ENCODE assay signal across 19 cellular contexts in the genomic region with DNA sequence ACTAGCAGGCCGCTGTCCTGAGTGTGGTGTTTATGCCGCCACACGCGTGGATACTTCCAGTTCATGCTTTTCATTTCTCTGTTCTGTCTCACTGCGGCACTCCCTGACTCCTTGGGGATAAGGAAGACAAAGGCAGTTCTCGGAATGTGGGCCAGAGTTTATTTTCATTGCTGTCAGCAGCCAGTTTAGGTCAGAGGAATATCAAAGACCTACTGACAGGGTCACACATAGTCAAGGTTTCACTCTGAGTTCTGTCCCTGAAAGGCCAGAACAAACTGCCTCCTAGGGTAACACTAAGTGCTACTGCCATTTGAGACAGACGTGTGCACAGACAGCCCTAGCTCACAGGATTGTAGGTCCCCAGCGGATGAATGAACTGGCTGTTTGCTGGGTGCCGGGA. TPM values are rescaled to one million over a fixed set of nuclear protein-coding genes. Genes with fewer than 3 reads are reported as not detected.
DNase-seq lines count a peak whose midpoint lies in the region; ATAC-seq and TF ChIP-seq lines count a peak whose summit lies in the region.
"Had no signal": no experiment of that assay in that cellular context is flagged by ENCODE, and none has a peak within 500 bp of the region (broad histone marks: within the 10 kb centered on the region; RNA-seq: fewer than 3 reads in every experiment).

No MANE protein-coding gene starts in this region.

- H3K27ac Mint-ChIP-seq in activated CD4-positive, alpha-beta T cell treated with anti-CD3 and anti-CD28 coated beads, Interleukin-2, amount 10 ng/mL, durations not matched to agents 7 days and 5 days, result peak overlapping the region; percentile 61
- H3K27ac Mint-ChIP-seq in neural crest cell (ENCODE audit: unreplicated experiment) (peak overlapping the region; percentile 64), immature natural killer cell (peak overlapping the region in 1 of 6 donors; percentile 52)
- H3K27ac Mint-ChIP-seq: activated naive CD8-positive, alpha-beta T cell treated with anti-CD3 and anti-CD28 coated beads, Interleukin-2, amount 50 U/mL, for 24 hours; natural killer cell had no signal

- no peak for DNase-seq in activated CD4-positive, alpha-beta T cell treated with anti-CD3 and anti-CD28 coated beads, Interleukin-2, amount 10 ng/mL, durations not matched to agents 7 days and 5 days
- no peak for DNase-seq in activated CD4-positive, alpha-beta T cell treated with anti-CD3 and anti-CD28 coated beads, Interleukin-2, amount 50 U/mL, for 4 hours
- DNase-seq in esophagus squamous epithelium (lab: John Stamatoyannopoulos, UW) (no peak), neural crest cell (ENCODE audit: low read depth, low spot score) (no peak), immature natural killer cell (no peak)
- DNase-seq in stimulated activated CD4-positive, alpha-beta T cell treated with anti-CD3 and anti-CD28 coated beads, Interleukin-2, amount 100 ng/mL, for 48 hours, result no peak
- DNase-seq: activated CD4-positive, alpha-beta T cell treated with anti-CD3 and anti-CD28 coated beads, Interleukin-2, amount 50 U/mL, for 48 hours; activated naive CD8-positive, alpha-beta T cell treated with anti-CD3 and anti-CD28 coated beads, Interleukin-2, amount 50 U/mL, for 24 hours; activated T-cell treated with anti-CD3 and anti-CD28 coated beads, Interleukin-2, amount 50 U/mL, for 4 hours; DND-41; natural killer cell; NCI-H1105; SJCRH30; stimulated activated naive CD8-positive, alpha-beta T cell treated with anti-CD3 and anti-CD28 coated beads, Interleukin-15, Interleukin-2, amounts not matched to agents 100 U/mL and 50 U/mL, for 24 hours had no signal

- no peaks in the 10 kb centered on the region for H3K27me3 Mint-ChIP-seq in activated CD4-positive, alpha-beta T cell treated with anti-CD3 and anti-CD28 coated beads, Interleukin-2, amount 10 ng/mL, durations not matched to agents 7 days and 5 days
- H3K27me3 Mint-ChIP-seq in neural crest cell (ENCODE audit: low read depth), result no peaks in the 10 kb centered on the region
- peaks cover 0 to 9% (median 3%) of the 10 kb centered on the region in 3 donors for H3K27me3 Mint-ChIP-seq in immature natural killer cell (ENCODE audit: low read depth in 3 of 3)
- H3K27me3 Mint-ChIP-seq: activated naive CD8-positive, alpha-beta T cell treated with anti-CD3 and anti-CD28 coated beads, Interleukin-2, amount 50 U/mL, for 24 hours had no signal

- TF ChIP-seq CTCF in esophagus squamous epithelium (IDR thresholded peaks at IDR 0.05) (no peak), neural crest cell (conservative IDR thresholded peaks at IDR 0.05) (no peak)

- H3K27ac ChIP-seq in esophagus squamous epithelium (peak overlapping the region; percentile 6 to 55 (median 38)), urinary bladder (ENCODE audit: low read depth) (peak overlapping the region; percentile 65)
- H3K27ac ChIP-seq: SJCRH30 had no signal

- intact Hi-C loops in esophagus squamous epithelium (cut with DNase I), result no loop called here

- ATAC-seq in HG03025 (IDR thresholded peaks at IDR 0.05; ENCODE audit: low FRiP score, unreplicated experiment), result no peak
- ATAC-seq: activated naive CD8-positive, alpha-beta T cell treated with anti-CD3 and anti-CD28 coated beads, Interleukin-2, amount 50 U/mL, for 24 hours; activated T-cell treated with anti-CD3 and anti-CD28 coated beads, Interleukin-2, amount 50 U/mL, for 4 hours; natural killer cell; stimulated activated naive CD8-positive, alpha-beta T cell treated with anti-CD3 and anti-CD28 coated beads, Interleukin-15, Interleukin-2, amounts not matched to agents 100 U/mL and 50 U/mL, for 24 hours had no signal

- POLR2A ChIA-PET in activated CD4-positive, alpha-beta T cell treated with anti-CD3 and anti-CD28 coated beads, Interleukin-2, amount 10 ng/mL, durations not matched to agents 7 days and 5 days (lab: Charles Lee), result interaction anchor here (0.8 kb wide), 1 partner anchor 49 kb away, joined by 3 read pairs; no protein-coding TSS in a partner anchor

- H3K4me3 ChIP-seq in esophagus squamous epithelium (no peak overlapping the region), urinary bladder (ENCODE audit: low read depth, low read length) (no peak overlapping the region)
- H3K4me3 ChIP-seq: coronary artery, SJCRH30 had no signal

- WGBS in esophagus squamous epithelium, 2 donors, result 60 to 92% methylated on average over 7 to 9 of the region's 9 CpGs
- 71% methylated on average over 9 of the region's 9 CpGs for WGBS in urinary bladder

- H3K36me3 ChIP-seq in esophagus squamous epithelium (peaks cover 0 to 46% (median 4%) of the 10 kb centered on the region in 3 donors), urinary bladder (ENCODE audit: insufficient read depth) (no peaks in the 10 kb centered on the region)

- TF ChIP-seq POLR2A in esophagus squamous epithelium (IDR thresholded peaks at IDR 0.05), result no peak

- H3K9me3 Mint-ChIP-seq in activated CD4-positive, alpha-beta T cell treated with anti-CD3 and anti-CD28 coated beads, Interleukin-2, amount 10 ng/mL, durations not matched to agents 7 days and 5 days, result no peaks in the 10 kb centered on the region
- H3K9me3 Mint-ChIP-seq in neural crest cell, result no peaks in the 10 kb centered on the region
- no peaks in the 10 kb centered on the region for H3K9me3 Mint-ChIP-seq in immature natural killer cell
- H3K9me3 Mint-ChIP-seq: activated naive CD8-positive, alpha-beta T cell treated with anti-CD3 and anti-CD28 coated beads, Interleukin-2, amount 50 U/mL, for 24 hours; activated T-cell treated with anti-CD3 and anti-CD28 coated beads, Interleukin-2, amount 50 U/mL, for 4 hours; CD14-positive monocyte; natural killer cell had no signal

- H3K4me1 Mint-ChIP-seq in activated CD4-positive, alpha-beta T cell treated with anti-CD3 and anti-CD28 coated beads, Interleukin-2, amount 10 ng/mL, durations not matched to agents 7 days and 5 days, result peaks cover 45% of the 10 kb centered on the region
- peaks cover 36% of the 10 kb centered on the region for H3K4me1 Mint-ChIP-seq in neural crest cell
- H3K4me1 Mint-ChIP-seq in immature natural killer cell, result peaks cover 9 to 10% of the 10 kb centered on the region in 2 donors

- H3K4me3 Mint-ChIP-seq in activated CD4-positive, alpha-beta T cell treated with anti-CD3 and anti-CD28 coated beads, Interleukin-2, amount 10 ng/mL, durations not matched to agents 7 days and 5 days, result no peak overlapping the region
- H3K4me3 Mint-ChIP-seq in neural crest cell, result no peak overlapping the region
- no peak overlapping the region for H3K4me3 Mint-ChIP-seq in immature natural killer cell
- H3K4me3 Mint-ChIP-seq: activated naive CD8-positive, alpha-beta T cell treated with anti-CD3 and anti-CD28 coated beads, Interleukin-2, amount 50 U/mL, for 24 hours; activated T-cell treated with anti-CD3 and anti-CD28 coated beads, Interleukin-2, amount 50 U/mL, for 4 hours; CD14-positive monocyte; natural killer cell had no signal

- H3K27me3 ChIP-seq in esophagus squamous epithelium, result no peaks in the 10 kb centered on the region
- H3K27me3 ChIP-seq: SJCRH30 had no signal

- no peaks in the 10 kb centered on the region for H3K9me3 ChIP-seq in esophagus squamous epithelium
- H3K9me3 ChIP-seq: SJCRH30 had no signal

- peaks cover 9 to 85% (median 11%) of the 10 kb centered on the region in 3 donors for H3K4me1 ChIP-seq in esophagus squamous epithelium
- H3K4me1 ChIP-seq in urinary bladder (ENCODE audit: insufficient read depth), result no peaks in the 10 kb centered on the region

- CTCF ChIA-PET in activated CD4-positive, alpha-beta T cell treated with anti-CD3 and anti-CD28 coated beads, Interleukin-2, amount 10 ng/mL, durations not matched to agents 7 days and 5 days (lab: Charles Lee), result interaction anchor here (0.9 to 3.6 kb wide), 3 partner anchors 11 to 16 kb away, joined by 4 to 18 read pairs (median 9); no protein-coding TSS in a partner anchor

- peaks cover 7% of the 10 kb centered on the region for H3K36me3 Mint-ChIP-seq in activated CD4-positive, alpha-beta T cell treated with anti-CD3 and anti-CD28 coated beads, Interleukin-2, amount 10 ng/mL, durations not matched to agents 7 days and 5 days (ENCODE audit: low read depth)
- H3K36me3 Mint-ChIP-seq in neural crest cell (ENCODE audit: low read depth), result no peaks in the 10 kb centered on the region
- peaks cover 0 to 19% (median 8%) of the 10 kb centered on the region in 3 donors for H3K36me3 Mint-ChIP-seq in immature natural killer cell
- H3K36me3 Mint-ChIP-seq: natural killer cell had no signal

RNA-seq across cellular contexts. Expression of gene SPTBN5, which starts 27.3 kb away (rescaled TPM):
- total RNA-seq in activated CD4-positive, alpha-beta T cell treated with anti-CD3 and anti-CD28 coated beads, Interleukin-2, amount 10 ng/mL, durations not matched to agents 7 days and 5 days, result 1 to 10 TPM; 1.2 to 1.5 TPM
- 1 to 10 TPM; 1.9 to 4.4 (median 3.4) TPM for total RNA-seq in esophagus squamous epithelium
- total RNA-seq in neural crest cell, result 0.77 and 1.1 TPM in 2 replicates
- 1.7 TPM for total RNA-seq in urinary bladder
- polyA plus RNA-seq in urinary bladder, result 2.0 TPM
- polyA plus RNA-seq in immature natural killer cell, result under 1 TPM in 1 of 3 donors, not detected in 2; 0.06 TPM
- total RNA-seq: H4 had no signal
- polyA plus RNA-seq: CD14-positive monocyte had no signal

RNA-seq across cellular contexts. Expression of gene EHD4, which starts 51.2 kb away (rescaled TPM):
- 10 to 100 TPM; 14.5 TPM for total RNA-seq in activated CD4-positive, alpha-beta T cell treated with anti-CD3 and anti-CD28 coated beads, Interleukin-2, amount 10 ng/mL, durations not matched to agents 7 days and 5 days
- total RNA-seq in esophagus squamous epithelium (10 to 100 TPM; 25.4 to 45.3 (median 27.8) TPM), neural crest cell (8.3 and 9.3 TPM in 2 replicates), urinary bladder (17.0 TPM)
- polyA plus RNA-seq in urinary bladder (14.4 TPM), immature natural killer cell (1 to 10 TPM; 5.3 to 7.3 (median 7.0) TPM)
